12 cellular contexts compared by ENCODE assay signal in the genomic region with DNA sequence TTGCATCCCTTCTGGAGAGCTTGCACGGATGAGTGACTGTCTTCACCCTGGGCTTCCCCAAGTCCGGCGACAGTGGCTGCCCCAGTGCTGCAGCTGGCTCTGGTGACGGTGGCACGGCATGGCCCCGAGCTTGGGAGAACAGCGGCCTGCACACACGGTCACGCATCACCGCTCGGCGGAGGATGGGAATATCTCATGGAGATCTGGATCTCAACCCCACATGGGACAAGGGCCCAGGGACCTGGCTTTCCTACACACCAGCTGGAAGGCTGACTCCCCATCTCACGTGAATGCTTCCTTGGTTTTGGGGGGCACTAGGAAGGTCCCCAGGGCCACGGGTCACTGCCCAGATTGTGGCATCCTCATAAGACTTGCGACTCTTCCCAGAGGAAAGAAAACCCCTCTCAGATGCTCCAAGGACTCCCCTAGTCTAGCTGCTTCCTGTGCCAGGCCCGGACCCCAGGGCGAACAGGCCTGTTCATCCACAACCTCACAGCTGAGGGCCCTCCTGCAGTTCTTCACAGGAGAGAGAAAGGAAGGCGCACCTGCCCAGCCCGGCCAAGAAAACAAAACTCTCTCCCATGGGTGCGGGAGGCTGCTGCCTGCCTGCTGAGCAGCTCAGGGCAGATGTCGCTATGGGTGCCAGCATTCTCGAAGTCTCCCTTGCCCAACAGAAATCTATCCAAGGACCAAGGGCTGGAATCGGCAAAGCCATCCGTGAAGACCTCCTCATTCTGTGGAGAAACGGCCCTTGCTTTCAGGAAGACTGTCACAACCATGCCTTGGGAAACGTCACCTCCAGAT.
A peak's percentile ranks its signal among the peaks of the same experiment; 100 is the strongest.
DNase-seq lines count a peak whose midpoint lies in the region; ATAC-seq and TF ChIP-seq lines count a peak whose summit lies in the region.
"Had no signal": no experiment of that assay in that cellular context is flagged by ENCODE, and none has a peak within 500 bp of the region (broad histone marks: within the 10 kb centered on the region; RNA-seq: fewer than 3 reads in every experiment).

No MANE protein-coding gene starts in this region.

- TF ChIP-seq POLR2A in GM19193 (IDR thresholded peaks at IDR 0.05; ENCODE audit: extremely low read depth, insufficient read depth, insufficient read length): peak; percentile 36

- no peaks in the 10 kb centered on the region for H3K27me3 Mint-ChIP-seq in nephron progenitor cell (ENCODE audit: low read depth, poor library complexity)

- no peaks in the 10 kb centered on the region for H3K9me3 Mint-ChIP-seq in nephron progenitor cell

- H3K36me3 Mint-ChIP-seq in nephron progenitor cell (ENCODE audit: low read depth): no peaks in the 10 kb centered on the region

- H3K4me1 Mint-ChIP-seq in nephron progenitor cell: peaks cover 31% of the 10 kb centered on the region

- ATAC-seq in SK-N-SH treated with all-trans-retinoic acid at 6 μM for 48 hours: 0 out of 3 replicates have a peak, but pooled peaks have one; percentile 1

- H3K27ac Mint-ChIP-seq in nephron progenitor cell: peak overlapping the region; percentile 85

- DNase-seq in DMS 273 (lab: John Stamatoyannopoulos, UW; ENCODE audit: unreplicated experiment) (peak; percentile 41), DMS 273 treated with DMSO at 0.1 percent for 48 hours (lab: John Stamatoyannopoulos, UW) (no peak), nephron progenitor cell (peak; percentile 36), GF-D8 (lab: John Stamatoyannopoulos, UW) (no peak), DMS114 treated with DMSO at 0.1 percent for 48 hours (lab: John Stamatoyannopoulos, UW; ENCODE audit: unreplicated experiment) (no peak), GM19238 (ENCODE audit: insufficient read length, low spot score) (no peak)
- DNase-seq: activated CD4-positive, alpha-beta T cell treated with anti-CD3 and anti-CD28 coated beads for 4 hours; cerebellar nuclear complex; esophagus squamous epithelium; NCI-H774 had no signal

- no peak overlapping the region for H3K4me3 Mint-ChIP-seq in nephron progenitor cell

- no peak for TF ChIP-seq CTCF in nephron progenitor cell (IDR thresholded peaks at IDR 0.05)

TF ChIP-seq in SK-N-SH treated with all-trans-retinoic acid at 6 μM for 48 hours, 23 proteins besides CTCF, POLR2A, EP300 and RAD21:
- TF ChIP-seq SNAI2 (CRISPR knock-in tag; IDR thresholded peaks at IDR 0.05) (no peak), ZNF70 (CRISPR knock-in tag; IDR thresholded peaks at IDR 0.05) (no peak), ISL1 (CRISPR knock-in tag; IDR thresholded peaks at IDR 0.05) (no peak), ESRRG (CRISPR knock-in tag; IDR thresholded peaks at IDR 0.05) (no peak), ZC3H10 (CRISPR knock-in tag; IDR thresholded peaks at IDR 0.05) (no peak), OSR1 (CRISPR knock-in tag; IDR thresholded peaks at IDR 0.05) (no peak), GLIS3 (CRISPR knock-in tag; IDR thresholded peaks at IDR 0.05) (no peak), ZNF8 (CRISPR knock-in tag; IDR thresholded peaks at IDR 0.05) (no peak), TOX (CRISPR knock-in tag; IDR thresholded peaks at IDR 0.05; ENCODE audit: borderline replicate concordance) (no peak), RARB (CRISPR knock-in tag; IDR thresholded peaks at IDR 0.05) (no peak), PPARA (CRISPR knock-in tag; IDR thresholded peaks at IDR 0.05; ENCODE audit: borderline replicate concordance) (no peak), BACH2 (CRISPR knock-in tag; IDR thresholded peaks at IDR 0.05; ENCODE audit: borderline replicate concordance) (no peak), TCF4 (CRISPR knock-in tag; IDR thresholded peaks at IDR 0.05; ENCODE audit: borderline replicate concordance) (no peak), ZNF565 (CRISPR knock-in tag; conservative IDR thresholded peaks at IDR 0.05; ENCODE audit: low read depth) (no peak)
- TF ChIP-seq, protein P1, sequence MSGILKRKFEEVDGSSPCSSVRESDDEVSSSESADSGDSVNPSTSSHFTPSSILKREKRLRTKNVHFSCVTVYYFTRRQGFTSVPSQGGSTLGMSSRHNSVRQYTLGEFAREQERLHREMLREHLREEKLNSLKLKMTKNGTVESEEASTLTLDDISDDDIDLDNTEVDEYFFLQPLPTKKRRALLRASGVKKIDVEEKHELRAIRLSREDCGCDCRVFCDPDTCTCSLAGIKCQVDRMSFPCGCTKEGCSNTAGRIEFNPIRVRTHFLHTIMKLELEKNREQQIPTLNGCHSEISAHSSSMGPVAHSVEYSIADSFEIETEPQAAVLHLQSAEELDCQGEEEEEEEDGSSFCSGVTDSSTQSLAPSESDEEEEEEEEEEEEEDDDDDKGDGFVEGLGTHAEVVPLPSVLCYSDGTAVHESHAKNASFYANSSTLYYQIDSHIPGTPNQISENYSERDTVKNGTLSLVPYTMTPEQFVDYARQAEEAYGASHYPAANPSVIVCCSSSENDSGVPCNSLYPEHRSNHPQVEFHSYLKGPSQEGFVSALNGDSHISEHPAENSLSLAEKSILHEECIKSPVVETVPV (CRISPR knock-in tag; IDR thresholded peaks at IDR 0.05): no peak
- TF ChIP-seq, protein P2, sequence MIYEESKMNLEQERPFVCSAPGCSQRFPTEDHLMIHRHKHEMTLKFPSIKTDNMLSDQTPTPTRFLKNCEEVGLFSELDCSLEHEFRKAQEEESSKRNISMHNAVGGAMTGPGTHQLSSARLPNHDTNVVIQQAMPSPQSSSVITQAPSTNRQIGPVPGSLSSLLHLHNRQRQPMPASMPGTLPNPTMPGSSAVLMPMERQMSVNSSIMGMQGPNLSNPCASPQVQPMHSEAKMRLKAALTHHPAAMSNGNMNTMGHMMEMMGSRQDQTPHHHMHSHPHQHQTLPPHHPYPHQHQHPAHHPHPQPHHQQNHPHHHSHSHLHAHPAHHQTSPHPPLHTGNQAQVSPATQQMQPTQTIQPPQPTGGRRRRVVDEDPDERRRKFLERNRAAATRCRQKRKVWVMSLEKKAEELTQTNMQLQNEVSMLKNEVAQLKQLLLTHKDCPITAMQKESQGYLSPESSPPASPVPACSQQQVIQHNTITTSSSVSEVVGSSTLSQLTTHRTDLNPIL (CRISPR knock-in tag; IDR thresholded peaks at IDR 0.05; ENCODE audit: low read depth): no peak
- TF ChIP-seq, protein P3, sequence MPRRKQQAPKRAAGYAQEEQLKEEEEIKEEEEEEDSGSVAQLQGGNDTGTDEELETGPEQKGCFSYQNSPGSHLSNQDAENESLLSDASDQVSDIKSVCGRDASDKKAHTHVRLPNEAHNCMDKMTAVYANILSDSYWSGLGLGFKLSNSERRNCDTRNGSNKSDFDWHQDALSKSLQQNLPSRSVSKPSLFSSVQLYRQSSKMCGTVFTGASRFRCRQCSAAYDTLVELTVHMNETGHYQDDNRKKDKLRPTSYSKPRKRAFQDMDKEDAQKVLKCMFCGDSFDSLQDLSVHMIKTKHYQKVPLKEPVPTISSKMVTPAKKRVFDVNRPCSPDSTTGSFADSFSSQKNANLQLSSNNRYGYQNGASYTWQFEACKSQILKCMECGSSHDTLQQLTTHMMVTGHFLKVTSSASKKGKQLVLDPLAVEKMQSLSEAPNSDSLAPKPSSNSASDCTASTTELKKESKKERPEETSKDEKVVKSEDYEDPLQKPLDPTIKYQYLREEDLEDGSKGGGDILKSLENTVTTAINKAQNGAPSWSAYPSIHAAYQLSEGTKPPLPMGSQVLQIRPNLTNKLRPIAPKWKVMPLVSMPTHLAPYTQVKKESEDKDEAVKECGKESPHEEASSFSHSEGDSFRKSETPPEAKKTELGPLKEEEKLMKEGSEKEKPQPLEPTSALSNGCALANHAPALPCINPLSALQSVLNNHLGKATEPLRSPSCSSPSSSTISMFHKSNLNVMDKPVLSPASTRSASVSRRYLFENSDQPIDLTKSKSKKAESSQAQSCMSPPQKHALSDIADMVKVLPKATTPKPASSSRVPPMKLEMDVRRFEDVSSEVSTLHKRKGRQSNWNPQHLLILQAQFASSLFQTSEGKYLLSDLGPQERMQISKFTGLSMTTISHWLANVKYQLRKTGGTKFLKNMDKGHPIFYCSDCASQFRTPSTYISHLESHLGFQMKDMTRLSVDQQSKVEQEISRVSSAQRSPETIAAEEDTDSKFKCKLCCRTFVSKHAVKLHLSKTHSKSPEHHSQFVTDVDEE (CRISPR knock-in tag; IDR thresholded peaks at IDR 0.05): no peak

Comparison
In these comparisons a context has a peak if more than half of its experiments do, and no peak if none do; other contexts are left out.
1. DNase-seq: peak in DMS 273 (single experiment) and nephron progenitor cell (single experiment); none in DMS 273 treated with DMSO at 0.1 percent for 48 hours (single experiment), GF-D8 (single experiment), DMS114 treated with DMSO at 0.1 percent for 48 hours (single experiment) and GM19238 (single experiment).